Comparison of ENCODE assay signal across 8 cellular contexts in the genomic region with DNA sequence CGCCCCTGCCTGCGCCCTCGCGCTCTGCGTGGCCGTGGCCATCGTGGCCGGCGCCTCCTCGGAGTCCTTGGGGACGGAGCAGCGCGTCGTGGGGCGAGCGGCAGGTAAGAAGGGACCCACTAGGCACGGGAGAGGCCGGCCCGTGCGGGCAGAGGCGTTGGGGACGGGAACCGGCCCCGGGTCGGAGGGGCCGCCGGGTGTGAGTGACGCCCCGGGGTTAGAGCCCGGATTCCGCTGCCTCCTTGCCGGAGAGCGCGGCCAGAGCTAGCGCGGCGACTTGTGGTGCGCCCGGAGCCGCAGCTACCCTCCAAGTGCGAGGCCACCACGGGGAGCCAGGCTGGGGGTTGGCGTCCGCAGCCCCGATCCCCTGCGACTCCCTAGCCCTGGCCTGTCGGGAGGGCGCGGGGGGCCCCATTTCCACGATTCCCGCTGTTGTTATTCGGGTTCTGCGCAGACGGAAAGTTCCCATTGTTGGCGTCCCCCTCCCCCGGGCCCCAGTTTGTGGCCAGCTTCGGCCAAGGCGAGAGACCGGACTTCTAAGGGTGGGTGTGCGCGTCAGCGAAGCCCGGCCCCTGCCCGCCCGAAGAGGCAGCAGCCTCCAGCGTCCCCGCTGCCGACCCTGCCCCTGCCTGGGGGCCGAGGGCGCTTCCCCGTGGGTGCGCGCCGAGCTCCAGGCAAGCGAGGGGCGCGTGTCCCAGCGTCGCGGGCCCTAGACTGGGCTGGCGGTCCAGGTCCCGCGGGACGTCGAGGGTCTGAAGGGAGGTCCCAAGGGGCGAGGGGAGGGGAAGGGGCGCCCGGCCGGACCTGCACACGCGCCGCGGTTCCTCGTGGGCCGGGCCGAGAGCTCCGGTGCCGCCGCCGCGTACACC. TPM values are rescaled to one million over a fixed set of nuclear protein-coding genes. Genes with fewer than 3 reads are reported as not detected.
DNase-seq lines count a peak whose midpoint lies in the region; TF ChIP-seq lines count a peak whose summit lies in the region.

No MANE protein-coding gene starts in this region.

- no peak for DNase-seq in AG09309 (ENCODE audit: low read depth)
- no peak for DNase-seq in activated CD4-positive, alpha-beta T cell treated with anti-CD3 and anti-CD28 coated beads, Interleukin-2, amount 50 U/mL, for 1 hour
- DNase-seq in ureter (ENCODE audit: low spot score): no peak
- DNase-seq in A172 (ENCODE audit: low spot score): no peak
- DNase-seq in HCEC 1CT: no peak

- H3K4me1 ChIP-seq in HUES48 (ENCODE audit: control insufficient read depth, insufficient read depth, low read length): peaks cover 6% of the 10 kb centered on the region; the same call in 1 of the 2 replicates
- peaks cover 0 to 20% of the 10 kb centered on the region in 2 donors for H3K4me1 ChIP-seq in muscle layer of duodenum (ENCODE audit: control insufficient read depth in 1 of 2, insufficient read depth in 2 of 2, low read length in 2 of 2)

- H3K27ac ChIP-seq in HUES48 (ENCODE audit: low read depth, low read length) (no peak overlapping the region), cingulate gyrus (ENCODE audit: low read depth, low read length) (peak overlapping the region; percentile 47), muscle layer of duodenum (ENCODE audit: low read length) (no peak overlapping the region)

- H3K27me3 ChIP-seq in HUES48 (ENCODE audit: control insufficient read depth, insufficient read depth, low read length) (peaks cover 38% of the 10 kb centered on the region), muscle layer of duodenum (ENCODE audit: low read depth, low read length) (peaks cover 9% of the 10 kb centered on the region)

- peak overlapping the region; percentile 51; the same call in 1 of the 2 replicates for H3K9ac ChIP-seq in HUES48 (ENCODE audit: low read depth, low read length)

- H3K9me3 ChIP-seq in HUES48 (ENCODE audit: control insufficient read depth, insufficient read depth, low read length) (no peaks in the 10 kb centered on the region), muscle layer of duodenum (ENCODE audit: control insufficient read depth in 1 of 2, low read length in 2 of 2) (no peaks in the 10 kb centered on the region)

- H3K4me3 ChIP-seq in AG09309 (ENCODE audit: control insufficient read depth, low read depth, low read length): peak overlapping the region; percentile 9
- peak overlapping the region; percentile 67 for H3K4me3 ChIP-seq in HUES48 (ENCODE audit: low read depth, low read length)
- peak overlapping the region; percentile 3 to 55 for H3K4me3 ChIP-seq in muscle layer of duodenum (ENCODE audit: low read depth in 1 of 2, low read length in 2 of 2)

- H3K36me3 ChIP-seq in HUES48 (ENCODE audit: control insufficient read depth, insufficient read depth, low read length) (no peaks in the 10 kb centered on the region), muscle layer of duodenum (ENCODE audit: control insufficient read depth in 1 of 2, insufficient read depth in 2 of 2, low read length in 2 of 2) (no peaks in the 10 kb centered on the region)

- TF ChIP-seq CTCF in AG09309 (IDR thresholded peaks at IDR 0.05; ENCODE audit: control insufficient read depth, insufficient read depth, low read depth, low read length, missing control alignments): no peak

RNA-seq across cellular contexts. Expression of a gene that starts 1.1 kb away (rescaled TPM):
- total RNA-seq in ureter: 121 TPM
- 12.4 and 19.8 TPM in 2 replicates for total RNA-seq in A172 (2014; rRNA removed; shearing (Covaris generic))

Comparison
In these comparisons a context has a peak if more than half of its experiments do, and no peak if none do; other contexts are left out.
1. H3K4me3 ChIP-seq: peak in every context shown above with its lines; median percentile 67 in HUES48; 29 in muscle layer of duodenum; 9 in AG09309.